Comparison of ENCODE assay signal across 20 cellular contexts in genomic region chr3:186286114-186286513, GRCh38.
"Had no signal": no experiment of that assay in that cellular context is flagged by ENCODE, and none has a peak within 500 bp of the region (broad histone marks: within the 10 kb centered on the region; RNA-seq: fewer than 3 reads in every experiment).

No MANE protein-coding gene starts in this region.

- H3K9me3 Mint-ChIP-seq: activated naive CD4-positive, alpha-beta T cell treated with anti-CD3 and anti-CD28 coated beads, Interleukin-2, amount 50 U/mL, for 72 hours; neural crest cell; stimulated activated naive CD8-positive, alpha-beta T cell treated with anti-CD3 and anti-CD28 coated beads, Interleukin-15, Interleukin-2, amounts not matched to agents 100 ng/mL and 50 ng/mL, for 24 hours had no signal

- ATAC-seq: activated naive CD4-positive, alpha-beta T cell treated with anti-CD3 and anti-CD28 coated beads, Interleukin-2, amount 50 U/mL, for 72 hours; esophagus mucosa; foreskin keratinocyte had no signal

- FAIRE-seq: endometrium, kidney, TTC549 had no signal

- H3K27ac Mint-ChIP-seq: activated naive CD4-positive, alpha-beta T cell treated with anti-CD3 and anti-CD28 coated beads, Interleukin-2, amount 50 U/mL, for 72 hours; stimulated activated naive CD8-positive, alpha-beta T cell treated with anti-CD3 and anti-CD28 coated beads, Interleukin-15, Interleukin-2, amounts not matched to agents 100 ng/mL and 50 ng/mL, for 24 hours had no signal

- H3K36me3 Mint-ChIP-seq: activated naive CD4-positive, alpha-beta T cell treated with anti-CD3 and anti-CD28 coated beads, Interleukin-2, amount 50 U/mL, for 72 hours had no signal

- DNase-seq: activated CD4-positive, alpha-beta T cell treated with anti-CD3 and anti-CD28 coated beads, Interleukin-2, amount 50 U/mL, for 4 hours; activated CD4-positive, CD25-positive, alpha-beta regulatory T cell treated with anti-CD3 and anti-CD28 coated beads, Interleukin-2, amount 50 U/mL, for 72 hours; activated effector memory CD4-positive, alpha-beta T cell treated with anti-CD3 and anti-CD28 coated beads, Interleukin-2, amount 50 U/mL, for 16 hours; activated T-cell treated with anti-CD3 and anti-CD28 coated beads, Interleukin-2, amount 50 U/mL, for 1 hour; amniotic stem cell; foreskin keratinocyte; heart left ventricle; kidney; left ventricle myocardium inferior; stimulated activated CD4-positive, alpha-beta T cell treated with anti-CD3 and anti-CD28 coated beads, Interleukin-4, amount 100 ng/mL, for 1 hour; stimulated activated CD8-positive, alpha-beta memory T cell treated with anti-CD3 and anti-CD28 coated beads, Interleukin-4, amount 100 ng/mL, for 48 hours; T-helper 2 cell; testis had no signal

- H3K4me3 Mint-ChIP-seq: neural crest cell; stimulated activated naive CD8-positive, alpha-beta T cell treated with anti-CD3 and anti-CD28 coated beads, Interleukin-15, Interleukin-2, amounts not matched to agents 100 ng/mL and 50 ng/mL, for 24 hours had no signal

- H3K4me3 ChIP-seq: breast epithelium, heart left ventricle, left ventricle myocardium inferior, testis had no signal
